Comparison of ENCODE assay signal across 16 cellular contexts in the genomic region with DNA sequence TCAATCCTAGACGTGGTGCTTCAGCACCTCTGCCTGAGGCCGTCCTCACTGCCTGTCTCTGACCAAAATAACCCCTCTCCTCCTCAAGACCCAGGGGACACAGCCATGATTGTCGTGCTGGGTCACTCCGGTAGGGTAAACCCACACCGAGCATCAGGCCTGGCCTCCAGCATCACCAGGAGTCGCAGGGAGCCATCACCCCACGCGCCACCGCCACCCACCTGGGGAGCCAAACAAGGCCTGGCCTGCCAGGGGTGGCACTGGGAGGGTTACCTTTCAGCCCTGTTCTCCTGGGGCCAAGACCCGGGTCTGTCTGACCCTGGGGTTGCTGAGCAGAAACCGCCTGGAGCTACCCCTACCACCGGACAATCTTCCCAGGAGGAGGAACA. TPM values are rescaled to one million over a fixed set of nuclear protein-coding genes. Genes with fewer than 3 reads are reported as not detected.
A peak's percentile ranks its signal among the peaks of the same experiment; 100 is the strongest.
DNase-seq lines count a peak whose midpoint lies in the region; ATAC-seq and TF ChIP-seq lines count a peak whose summit lies in the region.
"Had no signal": no experiment of that assay in that cellular context is flagged by ENCODE, and none has a peak within 500 bp of the region (broad histone marks: within the 10 kb centered on the region; RNA-seq: fewer than 3 reads in every experiment).

No MANE protein-coding gene starts in this region.

- H3K27me3 ChIP-seq in heart right ventricle (no peaks in the 10 kb centered on the region), rectal smooth muscle tissue (ENCODE audit: control insufficient read depth, insufficient read depth, low read length) (no peaks in the 10 kb centered on the region), aorta (ENCODE audit: control insufficient read depth in 1 of 2, insufficient read depth in 2 of 2, low read length in 1 of 2) (no peaks in the 10 kb centered on the region)

- WGBS in heart right ventricle, 2 donors, result 72 to 77% methylated on average over 12 of the region's 12 CpGs
- WGBS in aorta, 2 donors, result 56 to 58% methylated on average over 12 of the region's 12 CpGs

- no peak overlapping the region for H3K9ac ChIP-seq in rectal smooth muscle tissue (ENCODE audit: low read length)

- H3K4me1 ChIP-seq in heart right ventricle (peaks cover 20 to 63% (median 54%) of the 10 kb centered on the region in 9 donors), rectal smooth muscle tissue (ENCODE audit: control insufficient read depth, insufficient read depth, low read length) (peaks cover 14% of the 10 kb centered on the region), aorta (ENCODE audit: control insufficient read depth in 1 of 2, insufficient read depth in 2 of 2, low read length in 2 of 2) (peaks cover 0 to 8% of the 10 kb centered on the region in 2 donors)

- DNase-seq in Right ventricle myocardium inferior (ENCODE audit: missing footprints) (no peak), Right ventricle myocardium superior (no peak), heart right ventricle (no peak), aorta (no peak), NCI-H1694 (lab: John Stamatoyannopoulos, UW) (no peak), NCI-H526 treated with DMSO at 0.1 percent for 48 hours (lab: John Stamatoyannopoulos, UW) (no peak), erythroblast (lab: John Stamatoyannopoulos, UW) (no peak)
- DNase-seq: activated CD4-positive, CD25-positive, alpha-beta regulatory T cell treated with anti-CD3 and anti-CD28 coated beads, Interleukin-2, amount 50 U/mL, for 72 hours; cortex of kidney; KBM-7; NCI-H1417 treated with DMSO at 0.1 percent for 48 hours; NCI-H446; occipital lobe; PC-3; stimulated activated CD4-positive, alpha-beta T cell treated with anti-CD3 and anti-CD28 coated beads, Interleukin-15, amount 100 ng/mL, for 24 hours had no signal

- no peak for TF ChIP-seq CTCF in heart right ventricle (IDR thresholded peaks at IDR 0.05)

- intact Hi-C loops in Right ventricle myocardium inferior (cut with DNase I), result loop anchor here (2.0 to 5.0 kb wide), 2 partner anchors 75 to 94 kb away; no protein-coding TSS in a partner anchor
- intact Hi-C loops in Right ventricle myocardium superior (cut with DNase I), result loop anchor here (5.0 kb wide), 1 partner anchor 75 kb away; no protein-coding TSS in a partner anchor
- intact Hi-C loops in heart right ventricle (cut with DNase I), result loop anchor here in 8 of 10 donors (5.0 to 10.0 kb wide), 6 partner anchors 55 to 200 kb away; a partner anchor contains a TSS
- intact Hi-C loops in aorta (cut with DNase I), result loop anchor here (5.0 kb wide), 2 partner anchors 60 to 195 kb away; no protein-coding TSS in a partner anchor

- no peak for TF ChIP-seq POLR2A in erythroblast (IDR thresholded peaks at IDR 0.05; ENCODE audit: low read length)

- H3K36me3 ChIP-seq in heart right ventricle (peaks cover 0 to 26% (median 0%) of the 10 kb centered on the region in 9 donors), rectal smooth muscle tissue (ENCODE audit: control insufficient read depth, insufficient read depth, low read length) (no peaks in the 10 kb centered on the region), aorta (ENCODE audit: control insufficient read depth in 1 of 2, insufficient read depth in 2 of 2, low read length in 1 of 2) (no peaks in the 10 kb centered on the region)

- ATAC-seq in Right ventricle myocardium inferior (peak; percentile 3), Right ventricle myocardium superior (ENCODE audit: poor library complexity) (no peak), heart right ventricle (peak in 1 of 8 donors; percentile 0), aorta (ENCODE audit: low FRiP score) (no peak)
- ATAC-seq: PC-3 had no signal

- H3K9me3 ChIP-seq in heart right ventricle (no peaks in the 10 kb centered on the region), aorta (ENCODE audit: control insufficient read depth, low read length) (no peaks in the 10 kb centered on the region)

- H3K4me3 ChIP-seq in heart right ventricle, result no peak overlapping the region
- H3K4me3 ChIP-seq in rectal smooth muscle tissue (ENCODE audit: low read length), result no peak overlapping the region
- H3K4me3 ChIP-seq in aorta (ENCODE audit: low read length in 2 of 2), result no peak overlapping the region

- H3K27ac ChIP-seq in heart right ventricle, result peak overlapping the region in 9 of 10 donors; percentile 28 to 87 (median 73)
- peak overlapping the region; percentile 78 for H3K27ac ChIP-seq in rectal smooth muscle tissue (ENCODE audit: low read depth, low read length)
- peak overlapping the region; percentile 1 to 19 for H3K27ac ChIP-seq in aorta (ENCODE audit: low read depth in 1 of 2, low read length in 2 of 2)

RNA-seq across cellular contexts. Expression of a gene that starts 39.3 kb away (rescaled TPM):
- total RNA-seq in Right ventricle myocardium inferior (44.0 TPM), Right ventricle myocardium superior (29.8 TPM), heart right ventricle (100 to 1,000 TPM in 1 of 10 donors, 10 to 100 TPM in 8, 1 to 10 TPM in 1; 6.9 to 111 (median 19.8) TPM), aorta (100 to 1,000 TPM; 597 to 862 TPM)
- polyA plus RNA-seq in heart right ventricle (100 to 1,000 TPM in 1 of 2 donors, 10 to 100 TPM in 1; 83.2 to 114 TPM), aorta (1,000 to 10,000 TPM in 1 of 2 donors, 100 to 1,000 TPM in 1; 405 to 1,814 TPM)
- total RNA-seq: occipital lobe had no signal

Comparison
In these comparisons a context has a peak if more than half of its experiments do, and no peak if none do; other contexts are left out.
1. H3K27ac ChIP-seq: peak in every context shown above with its lines; median percentile 78 in rectal smooth muscle tissue; 73 in heart right ventricle; 10 in aorta.
2. RNA of a gene that starts 39.3 kb away (total RNA-seq): 597 to 862 TPM in aorta; 44.0 TPM in Right ventricle myocardium inferior (single experiment), 29.8 TPM in Right ventricle myocardium superior (single experiment) and 6.9 to 111 TPM in heart right ventricle; every median in the first group is over 4 times any median in the second.